24 cellular contexts compared by ENCODE assay signal in the genomic region with DNA sequence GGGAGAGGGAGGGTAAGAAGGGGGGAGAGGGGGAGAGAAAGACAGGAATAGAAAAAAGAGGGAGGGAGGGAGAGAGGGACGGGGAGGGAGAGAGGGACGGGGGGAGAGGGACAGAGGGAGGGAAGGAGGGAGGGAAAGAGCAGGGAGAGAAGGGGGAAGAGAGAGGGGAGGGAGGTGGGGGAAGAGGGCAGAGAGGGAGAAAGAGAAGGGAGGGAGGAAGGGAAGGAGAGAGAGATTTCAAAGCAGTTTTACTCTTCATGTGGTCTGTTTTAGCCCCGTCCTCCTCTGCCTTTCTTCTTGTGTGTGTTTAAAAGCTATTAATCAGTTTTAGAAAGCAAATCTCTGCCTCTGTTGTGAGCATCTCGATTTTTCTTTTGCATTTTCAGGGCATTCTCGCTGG.
DNase-seq lines count a peak whose midpoint lies in the region; ATAC-seq, FAIRE-seq and TF ChIP-seq lines count a peak whose summit lies in the region.
"Had no signal": no experiment of that assay in that cellular context is flagged by ENCODE, and none has a peak within 500 bp of the region (broad histone marks: within the 10 kb centered on the region; RNA-seq: fewer than 3 reads in every experiment).

No MANE protein-coding gene starts in this region.

- H3K4me1 ChIP-seq in ES-I3 (ENCODE audit: insufficient read depth, low read length) (peaks cover 20% of the 10 kb centered on the region), mesendoderm (ENCODE audit: control insufficient read depth, low read depth, low read length) (no peaks in the 10 kb centered on the region), smooth muscle cell (ENCODE audit: low read depth) (peaks cover 12% of the 10 kb centered on the region)
- H3K4me1 ChIP-seq: breast epithelium, heart right ventricle, left ventricle myocardium inferior had no signal

- H4K5ac ChIP-seq in mesendoderm (ENCODE audit: low read length) = no peak overlapping the region

- H3K4me3 ChIP-seq in mesendoderm (ENCODE audit: low read length) (no peak overlapping the region), smooth muscle cell (no peak overlapping the region)
- H3K4me3 ChIP-seq: breast epithelium, heart right ventricle, left ventricle myocardium inferior had no signal

- H3K18ac ChIP-seq in mesendoderm (ENCODE audit: low read length) = no peak overlapping the region

- H3K4me3 Mint-ChIP-seq in activated T-helper 17 cell treated with anti-CD3 and anti-CD28 coated beads, Interleukin-2, amount 50 U/mL, for 72 hours = no peak overlapping the region
- H3K4me3 Mint-ChIP-seq: CD4-positive, CD25-positive, alpha-beta regulatory T cell; immature natural killer cell; stimulated activated naive CD8-positive, alpha-beta T cell treated with anti-CD3 and anti-CD28 coated beads, Interleukin-15, amount 100 ng/mL, for 72 hours had no signal

- no peaks in the 10 kb centered on the region for H3K79me2 ChIP-seq in mesendoderm (ENCODE audit: control insufficient read depth, insufficient read depth, low read length)
- H3K79me2 ChIP-seq in smooth muscle cell (ENCODE audit: low read depth) = no peaks in the 10 kb centered on the region

- no peak overlapping the region for H2BK5ac ChIP-seq in mesendoderm (ENCODE audit: low read length)

- TF ChIP-seq CTCF in smooth muscle cell (IDR thresholded peaks at IDR 0.05; ENCODE audit: borderline replicate concordance, insufficient read depth, poor library complexity, severe bottlenecking) = no peak

- H3K4me2 ChIP-seq in mesendoderm (ENCODE audit: low read length) (no peak overlapping the region), smooth muscle cell (peak overlapping the region; percentile 27)
- H3K4me2 ChIP-seq: SK-N-SH had no signal

- H3F3A ChIP-seq in smooth muscle cell (ENCODE audit: low read depth) = no peaks in the 10 kb centered on the region

- H2BK15ac ChIP-seq in mesendoderm (replicated peaks; ENCODE audit: low read depth) = no peak overlapping the region

- no peaks in the 10 kb centered on the region for H3K4me1 Mint-ChIP-seq in activated T-helper 17 cell treated with anti-CD3 and anti-CD28 coated beads, Interleukin-2, amount 50 U/mL, for 72 hours
- H3K4me1 Mint-ChIP-seq: immature natural killer cell had no signal

- H3K56ac ChIP-seq in mesendoderm (ENCODE audit: low read length) = no peak overlapping the region

- H3K36me3 ChIP-seq in ES-I3 (ENCODE audit: insufficient read depth, low read length) (no peaks in the 10 kb centered on the region), mesendoderm (ENCODE audit: control insufficient read depth, insufficient read depth, low read length) (no peaks in the 10 kb centered on the region), smooth muscle cell (ENCODE audit: low read depth) (no peaks in the 10 kb centered on the region)
- H3K36me3 ChIP-seq: breast epithelium, heart right ventricle, left ventricle myocardium inferior, WERI-Rb-1 had no signal

- H3K27ac ChIP-seq in cingulate gyrus (ENCODE audit: low read depth, low read length) = peak overlapping the region; percentile 15
- no peak overlapping the region for H3K27ac ChIP-seq in mesendoderm (ENCODE audit: low read depth, low read length)
- no peak overlapping the region for H3K27ac ChIP-seq in smooth muscle cell (ENCODE audit: low read depth)
- H3K27ac ChIP-seq: breast epithelium, heart right ventricle, left ventricle myocardium inferior, RWPE1, WERI-Rb-1 had no signal

- no peaks in the 10 kb centered on the region for H3K9me3 Mint-ChIP-seq in activated T-helper 17 cell treated with anti-CD3 and anti-CD28 coated beads, Interleukin-2, amount 50 U/mL, for 72 hours
- H3K9me3 Mint-ChIP-seq: immature natural killer cell; stimulated activated naive CD8-positive, alpha-beta T cell treated with anti-CD3 and anti-CD28 coated beads, Interleukin-15, amount 100 ng/mL, for 72 hours had no signal

- H2BK120ac ChIP-seq in mesendoderm (ENCODE audit: low read depth, low read length) = no peak overlapping the region

- TF ChIP-seq POLR2A in GM12892 (IDR thresholded peaks at IDR 0.05; ENCODE audit: low read depth, low read length) = no peak

- H3K9me3 ChIP-seq in ES-I3 (ENCODE audit: control insufficient read depth, insufficient read depth, low read length) = no peaks in the 10 kb centered on the region
- no peaks in the 10 kb centered on the region for H3K9me3 ChIP-seq in smooth muscle cell (replicated peaks; ENCODE audit: low read depth)
- H3K9me3 ChIP-seq: breast epithelium, heart right ventricle, left ventricle myocardium inferior, SK-N-SH had no signal

- no peak overlapping the region for H4K8ac ChIP-seq in mesendoderm (ENCODE audit: low read depth, low read length)

- peak; percentile 7 for DNase-seq in mesendoderm
- DNase-seq in smooth muscle cell (lab: John Stamatoyannopoulos, UW; ENCODE audit: unreplicated experiment) = no peak
- DNase-seq in GM12892 (ENCODE audit: insufficient read length) = no peak
- DNase-seq: activated CD4-positive, alpha-beta T cell treated with anti-CD3 and anti-CD28 coated beads, Interleukin-2, amount 50 U/mL, for 4 hours; activated gamma-delta T cell treated with Interleukin-2 at 50 U/mL for 16 hours; CD4-positive, CD25-positive, alpha-beta regulatory T cell; GF-D8; heart right ventricle; immature natural killer cell; KBM-7; left ventricle myocardium inferior; MM.1S; NCI-H2171 treated with DMSO at 0.1 percent for 48 hours; NCI-H524 treated with DMSO at 0.1 percent for 48 hours; stimulated activated naive CD8-positive, alpha-beta T cell treated with anti-CD3 and anti-CD28 coated beads, Interleukin-15, amount 100 ng/mL, for 72 hours; trophoblast cell; WERI-Rb-1 had no signal

- no peaks in the 10 kb centered on the region for H3K36me3 Mint-ChIP-seq in activated T-helper 17 cell treated with anti-CD3 and anti-CD28 coated beads, Interleukin-2, amount 50 U/mL, for 72 hours (ENCODE audit: low read depth)
- H3K36me3 Mint-ChIP-seq: CD4-positive, CD25-positive, alpha-beta regulatory T cell; immature natural killer cell had no signal

- no peaks in the 10 kb centered on the region for H3K79me1 ChIP-seq in mesendoderm (ENCODE audit: low read length)

- no peak overlapping the region for H3K4ac ChIP-seq in mesendoderm (ENCODE audit: low read depth, low read length)

- H2AK5ac ChIP-seq in mesendoderm (ENCODE audit: low read length) = no peak overlapping the region

- no peaks in the 10 kb centered on the region for H4K20me1 ChIP-seq in smooth muscle cell (ENCODE audit: low read depth)

- H3K23ac ChIP-seq in mesendoderm (ENCODE audit: low read length) = no peak overlapping the region

- no peak overlapping the region for H2AFZ ChIP-seq in smooth muscle cell (ENCODE audit: low read depth)

- no peaks in the 10 kb centered on the region for H3K27me3 ChIP-seq in mesendoderm (ENCODE audit: insufficient read depth, low read length, poor library complexity)
- H3K27me3 ChIP-seq in smooth muscle cell (ENCODE audit: low read depth) = no peaks in the 10 kb centered on the region

- no peak for FAIRE-seq in GM12892 (lab: Jason Lieb, UNC)

- no peak overlapping the region for H3K27ac Mint-ChIP-seq in activated T-helper 17 cell treated with anti-CD3 and anti-CD28 coated beads, Interleukin-2, amount 50 U/mL, for 72 hours
- H3K27ac Mint-ChIP-seq: CD4-positive, CD25-positive, alpha-beta regulatory T cell; immature natural killer cell had no signal

- H3K27me3 Mint-ChIP-seq in activated T-helper 17 cell treated with anti-CD3 and anti-CD28 coated beads, Interleukin-2, amount 50 U/mL, for 72 hours = peaks cover 16% of the 10 kb centered on the region

- H3K9ac ChIP-seq in ES-I3 (ENCODE audit: low read depth, low read length) (peak overlapping the region; percentile 8; the same call in 1 of the 2 replicates), mesendoderm (ENCODE audit: low read length) (no peak overlapping the region), smooth muscle cell (ENCODE audit: low read depth) (no peak overlapping the region)
- H3K9ac ChIP-seq: SK-N-SH had no signal

- ATAC-seq in activated T-helper 17 cell treated with anti-CD3 and anti-CD28 coated beads, Interleukin-2, amount 50 U/mL, for 72 hours (replicated peaks) = no peak
- no peak for ATAC-seq in GM18909 (IDR thresholded peaks at IDR 0.05; ENCODE audit: poor library complexity, unreplicated experiment)
- ATAC-seq: heart right ventricle; stimulated activated naive CD8-positive, alpha-beta T cell treated with anti-CD3 and anti-CD28 coated beads, Interleukin-15, amount 100 ng/mL, for 72 hours had no signal

- WGBS in mesendoderm (ENCODE audit: extremely low coverage, insufficient coverage, low lambda C conversion rate) = no CpG with 5 or more reads among the region's 5 CpGs
- 40% methylated on average over 2 of the region's 5 CpGs for WGBS in smooth muscle cell (ENCODE audit: low lambda C conversion rate)
